Comparison of ENCODE assay signal across 8 cellular contexts in the genomic region with DNA sequence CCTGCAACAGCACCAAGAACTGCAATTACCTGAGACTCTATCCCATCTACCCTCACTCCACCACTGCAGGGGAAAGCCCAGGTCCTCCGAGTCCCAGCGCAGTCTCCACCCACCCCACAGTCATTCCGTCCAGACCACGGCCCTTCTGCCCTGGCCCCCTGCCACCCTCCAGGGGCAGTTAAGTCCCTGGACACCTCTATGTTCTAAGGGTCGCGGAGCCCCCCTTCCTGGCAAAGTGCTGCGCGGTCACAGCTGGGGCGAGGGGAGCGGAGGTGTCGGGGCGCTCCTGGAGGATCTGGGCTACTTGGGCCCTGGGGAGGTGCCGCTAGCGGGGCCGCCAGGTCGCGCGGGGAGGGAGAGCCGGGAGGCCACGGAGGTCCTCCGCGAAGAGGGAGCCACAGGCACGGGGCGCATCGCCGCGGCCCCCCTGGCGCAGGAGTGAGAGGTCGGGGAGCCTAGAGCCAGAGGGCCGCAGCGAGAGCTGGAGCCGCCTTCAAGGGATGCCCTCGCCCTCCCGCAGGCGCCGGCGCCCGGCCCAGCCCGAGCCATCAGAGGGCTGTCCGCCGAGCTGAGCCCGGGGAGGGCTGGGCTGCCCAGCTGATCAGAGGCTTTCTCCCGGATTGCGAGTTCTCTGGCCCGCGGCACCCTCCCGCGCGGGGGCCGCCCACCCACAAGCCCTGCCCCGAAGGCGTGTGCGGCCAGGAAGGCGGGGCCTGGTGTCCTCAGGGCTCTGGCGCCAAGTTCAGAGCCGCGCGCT. TPM values are rescaled to one million over a fixed set of nuclear protein-coding genes. Genes with fewer than 3 reads are reported as not detected.
DNase-seq lines count a peak whose midpoint lies in the region; ATAC-seq and TF ChIP-seq lines count a peak whose summit lies in the region.

No MANE protein-coding gene starts in this region.

- H3K4me1 Mint-ChIP-seq in glutamatergic neuron (ENCODE audit: low read depth, unreplicated experiment) = peaks cover 8% of the 10 kb centered on the region

- H3K4me3 ChIP-seq in RWPE2 (ENCODE audit: severe bottlenecking) (peak overlapping the region; percentile 17), thoracic aorta (peak overlapping the region; percentile 90)

- no peak overlapping the region for H3K27ac ChIP-seq in RWPE2 (ENCODE audit: poor library complexity, severe bottlenecking)
- peak overlapping the region; percentile 25 to 34 for H3K27ac ChIP-seq in thoracic aorta

- ATAC-seq in RWPE2 (ENCODE audit: low read depth) (peak; percentile 57), thoracic aorta (ENCODE audit: insufficient number of reproducible peaks, low FRiP score, low read depth) (peak; percentile 70), HG02840 (IDR thresholded peaks at IDR 0.05; ENCODE audit: low FRiP score, unreplicated experiment) (no peak)
- ATAC-seq in activated naive CD4-positive, alpha-beta T cell treated with anti-CD3 and anti-CD28 coated beads, Interleukin-2, amount 50 U/mL, for 72 hours = peak; percentile 65 to 66

- no peaks in the 10 kb centered on the region for H3K36me3 ChIP-seq in RWPE2 (ENCODE audit: low read depth)
- H3K36me3 ChIP-seq in thoracic aorta = no peaks in the 10 kb centered on the region

- CTCF ChIA-PET in HEK293T (lab: Yijun Ruan, JAX) = interaction anchor here (0.5 kb wide), 1 partner anchor 278 kb away, joined by 4 read pairs; no protein-coding TSS in a partner anchor

- POLR2A ChIA-PET in HEK293T (lab: Yijun Ruan, JAX) = interaction anchor here (0.9 to 2.8 kb wide), 2 partner anchors 176 to 1098 kb away, joined by 7 to 18 read pairs; no protein-coding TSS in a partner anchor

- H3K4me3 Mint-ChIP-seq in glutamatergic neuron (ENCODE audit: unreplicated experiment) = peak overlapping the region; percentile 74

- H3K9me3 ChIP-seq in RWPE2 (ENCODE audit: severe bottlenecking) (no peaks in the 10 kb centered on the region), thoracic aorta (no peaks in the 10 kb centered on the region)

- no peaks in the 10 kb centered on the region for H3K36me3 Mint-ChIP-seq in activated naive CD4-positive, alpha-beta T cell treated with anti-CD3 and anti-CD28 coated beads, Interleukin-2, amount 50 U/mL, for 72 hours
- no peaks in the 10 kb centered on the region for H3K36me3 Mint-ChIP-seq in glutamatergic neuron (ENCODE audit: unreplicated experiment)

- no peak overlapping the region for H3K27ac Mint-ChIP-seq in activated naive CD4-positive, alpha-beta T cell treated with anti-CD3 and anti-CD28 coated beads, Interleukin-2, amount 50 U/mL, for 72 hours
- no peak overlapping the region for H3K27ac Mint-ChIP-seq in glutamatergic neuron (ENCODE audit: unreplicated experiment)

- peaks cover 10% of the 10 kb centered on the region for H3K27me3 Mint-ChIP-seq in glutamatergic neuron (ENCODE audit: unreplicated experiment)

- TF ChIP-seq CTCF in RWPE2 (IDR thresholded peaks at IDR 0.05; ENCODE audit: poor library complexity, severe bottlenecking) (no peak), glutamatergic neuron (IDR thresholded peaks at IDR 0.05; ENCODE audit: partially characterized antibody, unreplicated experiment) (no peak), thoracic aorta (IDR thresholded peaks at IDR 0.05) (no peak)

- DNase-seq in CD1c-positive myeloid dendritic cell (ENCODE audit: extremely low spot score) (peak; percentile 82), HEK293T (ENCODE audit: extremely low spot score) (peak; percentile 62), RWPE2 (ENCODE audit: low spot score) (no peak), glutamatergic neuron (peak; percentile 65), occipital lobe (lab: John Stamatoyannopoulos, UW) (peak; percentile 80), thoracic aorta (ENCODE audit: low spot score) (peak; percentile 36)
- DNase-seq in activated naive CD4-positive, alpha-beta T cell treated with anti-CD3 and anti-CD28 coated beads, Interleukin-2, amount 50 U/mL, for 72 hours (ENCODE audit: low spot score in 2 of 2) = peak; percentile 31 to 74

- no peaks in the 10 kb centered on the region for H3K4me1 ChIP-seq in RWPE2 (ENCODE audit: insufficient read depth, poor library complexity, severe bottlenecking)
- peaks cover 14 to 15% of the 10 kb centered on the region in 2 donors for H3K4me1 ChIP-seq in thoracic aorta (ENCODE audit: control insufficient read depth in 1 of 2, low read depth in 2 of 2)

- no peaks in the 10 kb centered on the region for H3K9me3 Mint-ChIP-seq in activated naive CD4-positive, alpha-beta T cell treated with anti-CD3 and anti-CD28 coated beads, Interleukin-2, amount 50 U/mL, for 72 hours
- peaks cover 4% of the 10 kb centered on the region for H3K9me3 Mint-ChIP-seq in glutamatergic neuron (ENCODE audit: unreplicated experiment)

- H3K27me3 ChIP-seq in RWPE2 (ENCODE audit: insufficient read depth, poor library complexity, severe bottlenecking) = peaks cover 11% of the 10 kb centered on the region
- no peaks in the 10 kb centered on the region for H3K27me3 ChIP-seq in thoracic aorta (replicated peaks; ENCODE audit: insufficient read depth)

TF ChIP-seq in HEK293T, 16 proteins besides CTCF, POLR2A, EP300 and RAD21:
- TF ChIP-seq BHLHE40 (IDR thresholded peaks at IDR 0.05; ENCODE audit: borderline replicate concordance) (no peak), FOXA1 (IDR thresholded peaks at IDR 0.05) (no peak), CTBP1 (IDR thresholded peaks at IDR 0.05; ENCODE audit: borderline replicate concordance) (no peak), PKNOX1 (IDR thresholded peaks at IDR 0.05) (no peak), LEF1 (IDR thresholded peaks at IDR 0.05; ENCODE audit: borderline replicate concordance) (no peak), HDGF (IDR thresholded peaks at IDR 0.05; ENCODE audit: borderline replicate concordance) (no peak), FOXM1 (IDR thresholded peaks at IDR 0.05; ENCODE audit: borderline replicate concordance) (no peak), SUZ12 (IDR thresholded peaks at IDR 0.05) (no peak), ARNT (IDR thresholded peaks at IDR 0.05) (no peak), ELF4 (IDR thresholded peaks at IDR 0.05) (no peak), NFRKB (IDR thresholded peaks at IDR 0.05) (no peak), ZNF384 (IDR thresholded peaks at IDR 0.05) (no peak), SP1 (IDR thresholded peaks at IDR 0.05) (no peak)

RNA-seq across cellular contexts. Expression of gene ANTXRL, which starts 4.2 kb away (rescaled TPM):
- total RNA-seq in activated naive CD4-positive, alpha-beta T cell treated with anti-CD3 and anti-CD28 coated beads, Interleukin-2, amount 50 U/mL, for 72 hours = not detected
- total RNA-seq in glutamatergic neuron (ENCODE audit: unreplicated experiment) = not detected
- not detected for total RNA-seq in occipital lobe
- total RNA-seq in thoracic aorta = not detected
